In genomic region chrX:154021131-154021611, GRCh38 we compare ENCODE assay signal across 8 cellular contexts. TPM values are rescaled to one million over a fixed set of nuclear protein-coding genes. Genes with fewer than 3 reads are reported as not detected.
DNase-seq lines count a peak whose midpoint lies in the region; ATAC-seq, FAIRE-seq and TF ChIP-seq lines count a peak whose summit lies in the region.

No MANE protein-coding gene starts in this region.

- peak; percentile 66 for DNase-seq in AG08395 (ENCODE audit: low spot score)
- DNase-seq in HFFc6: peak; percentile 55
- no peak for DNase-seq in keratinocyte (ENCODE audit: low read depth, low spot score)
- no peak for DNase-seq in occipital lobe (lab: John Stamatoyannopoulos, UW)

- no peak for FAIRE-seq in keratinocyte (lab: Jason Lieb, UNC)

- H3K4me1 ChIP-seq in keratinocyte (ENCODE audit: control insufficient read depth, extremely low read depth, insufficient read depth, low read length): peaks cover 24% of the 10 kb centered on the region

- H3K27me3 Mint-ChIP-seq in HFFc6 (ENCODE audit: insufficient read depth): peaks cover 2% of the 10 kb centered on the region
- no peaks in the 10 kb centered on the region for H3K27me3 Mint-ChIP-seq in activated T-helper 17 cell treated with anti-CD3 and anti-CD28 coated beads, Interleukin-2, amount 50 U/mL, for 72 hours

- H3K27me3 ChIP-seq in keratinocyte (ENCODE audit: control insufficient read depth, extremely low read depth, insufficient read depth, low read length): no peaks in the 10 kb centered on the region

- H3K27ac ChIP-seq in keratinocyte (ENCODE audit: control insufficient read depth, insufficient read depth, low read length): peak overlapping the region; percentile 69

- ATAC-seq in activated T-helper 17 cell treated with anti-CD3 and anti-CD28 coated beads, Interleukin-2, amount 50 U/mL, for 72 hours (replicated peaks): peak; percentile 64
- no peak for ATAC-seq in HG03571 (IDR thresholded peaks at IDR 0.05; ENCODE audit: unreplicated experiment)
- no peak for ATAC-seq in GM18519 (IDR thresholded peaks at IDR 0.05; ENCODE audit: low FRiP score, unreplicated experiment)
- ATAC-seq in HG03442 (IDR thresholded peaks at IDR 0.05; ENCODE audit: unreplicated experiment): no peak

- H3K4me2 ChIP-seq in keratinocyte (ENCODE audit: control insufficient read depth, extremely low read depth, insufficient read depth, low read depth, low read length): peak overlapping the region; percentile 85

- no peaks in the 10 kb centered on the region for H3K9me3 Mint-ChIP-seq in HFFc6
- no peaks in the 10 kb centered on the region for H3K9me3 Mint-ChIP-seq in activated T-helper 17 cell treated with anti-CD3 and anti-CD28 coated beads, Interleukin-2, amount 50 U/mL, for 72 hours

- peaks cover 0 to 4% of the 10 kb centered on the region in 2 experiments for H3K36me3 ChIP-seq in keratinocyte (ENCODE audit: control insufficient read depth in 2 of 2, extremely low read depth in 1 of 2, insufficient read depth in 2 of 2, low read length in 2 of 2)

- H3K79me2 ChIP-seq in keratinocyte (ENCODE audit: control insufficient read depth, insufficient read depth, low read length): peaks cover 22% of the 10 kb centered on the region

- H3K36me3 Mint-ChIP-seq in HFFc6 (ENCODE audit: low read depth): no peaks in the 10 kb centered on the region
- H3K36me3 Mint-ChIP-seq in activated T-helper 17 cell treated with anti-CD3 and anti-CD28 coated beads, Interleukin-2, amount 50 U/mL, for 72 hours (ENCODE audit: low read depth): peaks cover 39% of the 10 kb centered on the region

- H3K9ac ChIP-seq in keratinocyte (ENCODE audit: control insufficient read depth, extremely low read depth, insufficient read depth, low read length): no peak overlapping the region

- H3K9me3 ChIP-seq in keratinocyte (ENCODE audit: control insufficient read depth, low read depth, low read length): no peaks in the 10 kb centered on the region

- no peak overlapping the region for H3K4me3 ChIP-seq in keratinocyte (ENCODE audit: control insufficient read depth in 2 of 3, extremely low read depth in 1 of 3, insufficient read depth in 2 of 3, low read depth in 1 of 3, low read length in 3 of 3)

- H3K9me1 ChIP-seq in keratinocyte (ENCODE audit: control insufficient read depth, extremely low read depth, insufficient read depth, low read length): no peaks in the 10 kb centered on the region

- dilution Hi-C loops in keratinocyte (cut with MboI; ENCODE audit: extremely low pct_ligation_motif_present, low sequenced_read_pairs): no loop called here

- peaks cover 20% of the 10 kb centered on the region for H3K4me1 Mint-ChIP-seq in HFFc6 (ENCODE audit: low read depth)
- H3K4me1 Mint-ChIP-seq in activated T-helper 17 cell treated with anti-CD3 and anti-CD28 coated beads, Interleukin-2, amount 50 U/mL, for 72 hours: no peaks in the 10 kb centered on the region

- no peaks in the 10 kb centered on the region for H4K20me1 ChIP-seq in keratinocyte (ENCODE audit: control insufficient read depth, extremely low read depth, insufficient read depth, low read length)

- H3K27ac Mint-ChIP-seq in HFFc6: peak overlapping the region; percentile 96
- H3K27ac Mint-ChIP-seq in activated T-helper 17 cell treated with anti-CD3 and anti-CD28 coated beads, Interleukin-2, amount 50 U/mL, for 72 hours: peak overlapping the region; percentile 50

- TF ChIP-seq CTCF in HFFc6 (IDR thresholded peaks at IDR 0.05): no peak
- no peak for TF ChIP-seq CTCF in keratinocyte (optimal IDR thresholded peaks at IDR 0.05 in 1 of 3, IDR thresholded peaks at IDR 0.05 in 1 of 3, conservative IDR thresholded peaks at IDR 0.05 in 1 of 3; ENCODE audit: extremely low read depth in 1 of 3, insufficient read depth in 2 of 3, low read length in 3 of 3)

- H3K4me3 Mint-ChIP-seq in HFFc6: no peak overlapping the region
- H3K4me3 Mint-ChIP-seq in activated T-helper 17 cell treated with anti-CD3 and anti-CD28 coated beads, Interleukin-2, amount 50 U/mL, for 72 hours: peak overlapping the region; percentile 91

- no peak overlapping the region for H2AFZ ChIP-seq in keratinocyte (ENCODE audit: control insufficient read depth, low read length)

RNA-seq across cellular contexts. Expression of gene IRAK1, which starts 1.5 kb away (rescaled TPM):
- total RNA-seq in HFFc6 (2021; fragmentation: NEBNext Ultra II Directional; extraction: Animal tissue kit (Norgen Biotek cat#: 25700)): 100 to 1,000 TPM; 103 to 133 (median 120) TPM
- 100 to 1,000 TPM; 113 to 224 TPM for total RNA-seq in activated T-helper 17 cell treated with anti-CD3 and anti-CD28 coated beads, Interleukin-2, amount 50 U/mL, for 72 hours
- 41.5 to 70.1 TPM (median 65.5 TPM) in 3 replicates for polyA plus RNA-seq in keratinocyte
- 65.3 TPM for polyA plus RNA-seq in keratinocyte (2011; ENCODE audit: low read depth)
- polyA plus RNA-seq in keratinocyte (2011; cell fraction: cytosol; rRNA removed): 41.3 and 82.2 TPM in 2 replicates
- 40.5 and 48.5 TPM in 2 replicates for polyA plus RNA-seq in keratinocyte (2011; cell fraction: nucleus; rRNA removed)
- polyA plus RNA-seq in keratinocyte (2012; ENCODE audit: low replicate concordance): 95.7 and 115 TPM in 2 replicates
- 99.1 to 184 TPM (median 128 TPM) in 3 replicates for polyA minus RNA-seq in keratinocyte
- 315 TPM for polyA minus RNA-seq in keratinocyte (2011; cell fraction: cytosol; rRNA and poly(A)+ RNA removed)
- 36.3 and 54.4 TPM in 2 replicates for polyA minus RNA-seq in keratinocyte (2011; cell fraction: nucleus; rRNA and poly(A)+ RNA removed)
- total RNA-seq in occipital lobe: 8.7 TPM

RNA-seq across cellular contexts. Expression of gene TMEM187, which starts 48.6 kb away (rescaled TPM):
- 1 to 10 TPM; 3.1 to 8.0 (median 5.7) TPM for total RNA-seq in HFFc6 (2021; fragmentation: NEBNext Ultra II Directional; extraction: Animal tissue kit (Norgen Biotek cat#: 25700))
- 1 to 10 TPM; 7.1 to 7.8 TPM for total RNA-seq in activated T-helper 17 cell treated with anti-CD3 and anti-CD28 coated beads, Interleukin-2, amount 50 U/mL, for 72 hours
- polyA plus RNA-seq in keratinocyte: 6.6 to 13.1 TPM (median 7.5 TPM) in 3 replicates
- polyA plus RNA-seq in keratinocyte (2011; ENCODE audit: low read depth): 1.6 TPM
- 4.1 and 6.9 TPM in 2 replicates for polyA plus RNA-seq in keratinocyte (2011; cell fraction: cytosol; rRNA removed)
- 21.0 and 23.1 TPM in 2 replicates for polyA plus RNA-seq in keratinocyte (2011; cell fraction: nucleus; rRNA removed)
- polyA plus RNA-seq in keratinocyte (2012; ENCODE audit: low replicate concordance): 6.4 and 8.9 TPM in 2 replicates
- 4.1 to 9.4 TPM (median 5.8 TPM) in 3 replicates for polyA minus RNA-seq in keratinocyte
- 13.2 TPM for polyA minus RNA-seq in keratinocyte (2011; cell fraction: cytosol; rRNA and poly(A)+ RNA removed)
- 14.9 and 20.0 TPM in 2 replicates for polyA minus RNA-seq in keratinocyte (2011; cell fraction: nucleus; rRNA and poly(A)+ RNA removed)
- 2.7 TPM for total RNA-seq in occipital lobe

RNA-seq across cellular contexts. Expression of gene HCFC1, which starts 49.6 kb away (rescaled TPM):
- 10 to 100 TPM; 52.1 to 62.1 (median 59.0) TPM for total RNA-seq in HFFc6 (2021; fragmentation: NEBNext Ultra II Directional; extraction: Animal tissue kit (Norgen Biotek cat#: 25700))
- total RNA-seq in activated T-helper 17 cell treated with anti-CD3 and anti-CD28 coated beads, Interleukin-2, amount 50 U/mL, for 72 hours: 100 to 1,000 TPM in 1 of 2 donors, 10 to 100 TPM in 1; 85.5 to 134 TPM
- polyA plus RNA-seq in keratinocyte: 2.7 to 7.0 TPM (median 3.0 TPM) in 3 replicates
- 2.9 TPM for polyA plus RNA-seq in keratinocyte (2011; ENCODE audit: low read depth)
- 4.0 and 8.5 TPM in 2 replicates for polyA plus RNA-seq in keratinocyte (2011; cell fraction: cytosol; rRNA removed)
- 24.8 and 30.3 TPM in 2 replicates for polyA plus RNA-seq in keratinocyte (2011; cell fraction: nucleus; rRNA removed)
- 12.3 and 27.7 TPM in 2 replicates for polyA plus RNA-seq in keratinocyte (2012; ENCODE audit: low replicate concordance)
- polyA minus RNA-seq in keratinocyte: 6.0 to 128 TPM (median 11.0 TPM) in 3 replicates
- 18.2 TPM for polyA minus RNA-seq in keratinocyte (2011; cell fraction: cytosol; rRNA and poly(A)+ RNA removed)
- 29.6 and 34.1 TPM in 2 replicates for polyA minus RNA-seq in keratinocyte (2011; cell fraction: nucleus; rRNA and poly(A)+ RNA removed)
- total RNA-seq in occipital lobe: 12.6 TPM

Comparison
In these comparisons a context has a peak if more than half of its experiments do, and no peak if none do; other contexts are left out.
1. DNase-seq: peak in AG08395 (single experiment) and HFFc6 (single experiment); none in keratinocyte (single experiment) and occipital lobe (single experiment).
2. RNA of gene IRAK1, which starts 1.5 kb away (total RNA-seq): 113 to 224 TPM in activated T-helper 17 cell treated with anti-CD3 and anti-CD28 coated beads, Interleukin-2, amount 50 U/mL, for 72 hours and 103 to 133 TPM in HFFc6; 8.7 TPM in occipital lobe (single experiment); every median in the first group is over 10 times any median in the second.